In genomic region chr1:151805066-151805820, GRCh38 we compare ENCODE assay signal across 19 cellular contexts. TPM values are rescaled to one million over a fixed set of nuclear protein-coding genes. Genes with fewer than 3 reads are reported as not detected.
"Had no signal": no experiment of that assay in that cellular context is flagged by ENCODE, and none has a peak within 500 bp of the region (broad histone marks: within the 10 kb centered on the region; RNA-seq: fewer than 3 reads in every experiment).

LINGO4 (minus strand) TSS chr1:151805419; CDS start chr1:151802704, 2,715 bp downstream.

- ATAC-seq: activated CD4-positive, CD25-positive, alpha-beta regulatory T cell treated with anti-CD3 and anti-CD28 coated beads, Interleukin-2, amount 50 U/mL, for 24 hours; gastrocnemius medialis; heart right ventricle; stimulated activated naive CD8-positive, alpha-beta T cell treated with anti-CD3 and anti-CD28 coated beads, Interleukin-15, Interleukin-2, amounts not matched to agents 100 U/mL and 50 U/mL, for 24 hours had no signal

- DNase-seq: activated naive CD4-positive, alpha-beta T cell treated with anti-CD3 and anti-CD28 coated beads, Interleukin-2, amount 50 U/mL, for 16 hours; activated T-cell treated with anti-CD3 and anti-CD28 coated beads, Interleukin-2, amount 50 U/mL, for 1 hour; dermis blood vessel endothelial cell; erythroblast; gastrocnemius medialis; heart right ventricle; mammary epithelial cell; naive B cell; small intestine; stimulated activated CD4-positive, alpha-beta T cell treated with anti-CD3 and anti-CD28 coated beads, Interleukin-4, amount 100 ng/mL, for 4 hours; stimulated activated CD8-positive, alpha-beta memory T cell treated with anti-CD3 and anti-CD28 coated beads, Interleukin-4, amount 100 ng/mL, for 48 hours; stimulated activated naive CD8-positive, alpha-beta T cell treated with anti-CD3 and anti-CD28 coated beads, Interleukin-15, Interleukin-2, amounts not matched to agents 100 U/mL and 50 U/mL, for 24 hours; T1000 had no signal

- H3K9me3 ChIP-seq: gastrocnemius medialis, heart right ventricle, suprapubic skin, upper lobe of left lung had no signal

- H3K4me3 ChIP-seq: gastrocnemius medialis, heart right ventricle, suprapubic skin, upper lobe of left lung had no signal

- H3K27me3 ChIP-seq: gastrocnemius medialis, suprapubic skin, upper lobe of left lung had no signal

- H3K4me3 Mint-ChIP-seq: naive B cell had no signal

- H3K36me3 ChIP-seq: heart right ventricle, suprapubic skin, upper lobe of left lung had no signal

- H3K4me1 ChIP-seq: heart right ventricle, upper lobe of left lung had no signal

- H3K36me3 Mint-ChIP-seq: naive B cell had no signal

- H3K27ac Mint-ChIP-seq: naive B cell had no signal

- H3K27ac ChIP-seq: gastrocnemius medialis, heart right ventricle, suprapubic skin, upper lobe of left lung had no signal

- H3K9me3 Mint-ChIP-seq: naive B cell had no signal

RNA-seq across cellular contexts. Expression of gene LINGO4, which starts in this region (rescaled TPM):
- total RNA-seq: astrocyte, bronchial epithelial cell, cerebellum, dermis blood vessel endothelial cell, mammary epithelial cell had no signal
- polyA plus RNA-seq: mammary epithelial cell had no signal
